Comparison of ENCODE assay signal across 9 cellular contexts in genomic region chr2:168583710-168584521, GRCh38.
DNase-seq lines count a peak whose midpoint lies in the region; ATAC-seq, FAIRE-seq and TF ChIP-seq lines count a peak whose summit lies in the region.
"Had no signal": no experiment of that assay in that cellular context is flagged by ENCODE, and none has a peak within 500 bp of the region (broad histone marks: within the 10 kb centered on the region; RNA-seq: fewer than 3 reads in every experiment).

No MANE protein-coding gene starts in this region.

- H3K36me3 ChIP-seq in breast epithelium = no peaks in the 10 kb centered on the region
- peaks cover 0 to 3% of the 10 kb centered on the region in 2 donors for H3K36me3 ChIP-seq in muscle layer of duodenum (ENCODE audit: control insufficient read depth in 1 of 2, insufficient read depth in 2 of 2, low read length in 2 of 2)
- no peaks in the 10 kb centered on the region for H3K36me3 ChIP-seq in left lung

- no peak for DNase-seq in D721Med (ENCODE audit: insufficient read length, low spot score)
- peak; percentile 87 for DNase-seq in LHCN-M2 (ENCODE audit: low read depth)
- DNase-seq in breast epithelium (ENCODE audit: low spot score in 2 of 2) = peak in 1 of 2 donors; percentile 76
- DNase-seq in left lung = no peak
- no peak for DNase-seq in COLO668 (lab: John Stamatoyannopoulos, UW; ENCODE audit: unreplicated experiment)
- no peak for DNase-seq in NCI-H2227 (lab: John Stamatoyannopoulos, UW; ENCODE audit: unreplicated experiment)
- DNase-seq: activated B cell treated with CpG ODN at 0.5 μM for 24 hours had no signal

- H3K27ac ChIP-seq in breast epithelium (peak overlapping the region; percentile 6 to 20), muscle layer of duodenum (ENCODE audit: low read length) (peak overlapping the region; percentile 27), left lung (no peak overlapping the region)

- peak; percentile 77 for FAIRE-seq in D721Med (lab: Jason Lieb, UNC)

- no peak for TF ChIP-seq POLR2A in breast epithelium (IDR thresholded peaks at IDR 0.05)

- H3K9me3 ChIP-seq in breast epithelium (no peaks in the 10 kb centered on the region), muscle layer of duodenum (ENCODE audit: control insufficient read depth in 1 of 2, low read length in 2 of 2) (no peaks in the 10 kb centered on the region), left lung (no peaks in the 10 kb centered on the region)

- ATAC-seq in left lung (no peak), GM18520 (IDR thresholded peaks at IDR 0.05; ENCODE audit: unreplicated experiment) (no peak)

- TF ChIP-seq CTCF in D721Med (IDR thresholded peaks at IDR 0.05; ENCODE audit: insufficient read depth, missing control alignments) (no peak), breast epithelium (IDR thresholded peaks at IDR 0.05) (no peak), left lung (IDR thresholded peaks at IDR 0.05) (no peak)

- peaks cover 0 to 5% of the 10 kb centered on the region in 2 donors for H3K4me1 ChIP-seq in breast epithelium
- peaks cover 7 to 17% of the 10 kb centered on the region in 2 donors for H3K4me1 ChIP-seq in muscle layer of duodenum (ENCODE audit: control insufficient read depth in 1 of 2, insufficient read depth in 2 of 2, low read length in 2 of 2)
- peaks cover 0 to 3% of the 10 kb centered on the region in 2 donors for H3K4me1 ChIP-seq in left lung

- no peak overlapping the region for H3K4me3 ChIP-seq in breast epithelium
- H3K4me3 ChIP-seq in muscle layer of duodenum (ENCODE audit: low read depth in 1 of 2, low read length in 2 of 2) = no peak overlapping the region
- H3K4me3 ChIP-seq in left lung = no peak overlapping the region

- intact Hi-C loops in breast epithelium (cut with DNase I; ENCODE audit: low total_unique reads) = no loop called here
- intact Hi-C loops in left lung (cut with DNase I) = no loop called here

- no peaks in the 10 kb centered on the region for H3K27me3 ChIP-seq in breast epithelium
- no peaks in the 10 kb centered on the region for H3K27me3 ChIP-seq in muscle layer of duodenum (ENCODE audit: low read depth, low read length)
- no peaks in the 10 kb centered on the region for H3K27me3 ChIP-seq in left lung

Comparison
In these comparisons a context has a peak if more than half of its experiments do, and no peak if none do; other contexts are left out.
1. H3K27ac ChIP-seq: peak in breast epithelium (2 of 2) and muscle layer of duodenum (single experiment); none in left lung (0 of 2).